ENCODE assay signal across 1 cellular context in the genomic region with DNA sequence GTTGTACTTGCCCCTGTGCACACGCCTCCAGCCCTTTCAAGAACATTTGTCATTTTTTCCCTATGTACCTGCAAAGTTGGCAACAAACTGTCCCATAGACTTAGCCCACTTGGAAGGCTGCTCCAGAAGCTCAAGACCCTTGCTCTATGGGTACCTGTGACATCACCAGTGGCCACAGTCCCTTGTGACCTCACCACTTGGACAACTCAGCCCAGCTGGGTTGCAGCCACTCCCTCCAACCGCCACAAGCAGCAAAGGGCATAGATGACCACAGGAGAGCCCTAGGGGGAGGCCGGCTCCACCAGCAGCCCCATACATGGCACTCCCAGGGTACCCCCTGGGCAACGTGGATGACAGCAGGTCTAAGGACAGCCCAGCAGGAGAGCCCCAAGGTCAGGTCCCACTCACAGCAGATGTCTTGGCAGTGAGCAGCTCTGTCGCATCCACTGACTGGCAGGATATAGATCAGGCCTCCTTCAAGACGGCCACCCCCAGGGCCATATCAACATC.
TF ChIP-seq lines count a peak whose summit lies in the region.

TEX44 (plus strand) TSS at position 229 of the 510 bp plus-strand sequence; CDS start at position 317, 88 bp downstream.

TF ChIP-seq in H1, 55 proteins besides CTCF, POLR2A, EP300 and RAD21:
- TF ChIP-seq KDM5A (IDR thresholded peaks at IDR 0.05; ENCODE audit: low read length) (no peak), YY1 (IDR thresholded peaks at IDR 0.05; ENCODE audit: low read depth, low read length) (no peak), SAP30 (IDR thresholded peaks at IDR 0.05; ENCODE audit: insufficient read depth, insufficient replicate concordance, low read length) (no peak), ATF3 (IDR thresholded peaks at IDR 0.05; ENCODE audit: insufficient read depth, low read depth, low read length) (no peak), SP2 (IDR thresholded peaks at IDR 0.05; ENCODE audit: low read length) (no peak), EGR1 (IDR thresholded peaks at IDR 0.05; ENCODE audit: borderline replicate concordance, low read depth, low read length) (no peak), RFX5 (IDR thresholded peaks at IDR 0.05; ENCODE audit: borderline replicate concordance, low read depth, low read length) (no peak), BACH1 (IDR thresholded peaks at IDR 0.05; ENCODE audit: low read length) (no peak), SRF (IDR thresholded peaks at IDR 0.05; ENCODE audit: low read depth, low read length) (no peak), CBX8 (IDR thresholded peaks at IDR 0.05; ENCODE audit: borderline replicate concordance, low read depth, low read length) (no peak), NRF1 (IDR thresholded peaks at IDR 0.05; ENCODE audit: low read depth, low read length) (no peak), GABPA (IDR thresholded peaks at IDR 0.05; ENCODE audit: borderline replicate concordance, insufficient read depth, low read length) (no peak), KDM1A (IDR thresholded peaks at IDR 0.05; ENCODE audit: borderline replicate concordance, low read length) (no peak), ZNF274 (IDR thresholded peaks at IDR 0.05; ENCODE audit: borderline replicate concordance, extremely low read depth, low read length) (no peak), FOSL1 (IDR thresholded peaks at IDR 0.05; ENCODE audit: insufficient read depth, low read depth, low read length) (no peak), TAF1 (IDR thresholded peaks at IDR 0.05; ENCODE audit: low read depth, low read length) (no peak)
- TF ChIP-seq, protein P1, sequence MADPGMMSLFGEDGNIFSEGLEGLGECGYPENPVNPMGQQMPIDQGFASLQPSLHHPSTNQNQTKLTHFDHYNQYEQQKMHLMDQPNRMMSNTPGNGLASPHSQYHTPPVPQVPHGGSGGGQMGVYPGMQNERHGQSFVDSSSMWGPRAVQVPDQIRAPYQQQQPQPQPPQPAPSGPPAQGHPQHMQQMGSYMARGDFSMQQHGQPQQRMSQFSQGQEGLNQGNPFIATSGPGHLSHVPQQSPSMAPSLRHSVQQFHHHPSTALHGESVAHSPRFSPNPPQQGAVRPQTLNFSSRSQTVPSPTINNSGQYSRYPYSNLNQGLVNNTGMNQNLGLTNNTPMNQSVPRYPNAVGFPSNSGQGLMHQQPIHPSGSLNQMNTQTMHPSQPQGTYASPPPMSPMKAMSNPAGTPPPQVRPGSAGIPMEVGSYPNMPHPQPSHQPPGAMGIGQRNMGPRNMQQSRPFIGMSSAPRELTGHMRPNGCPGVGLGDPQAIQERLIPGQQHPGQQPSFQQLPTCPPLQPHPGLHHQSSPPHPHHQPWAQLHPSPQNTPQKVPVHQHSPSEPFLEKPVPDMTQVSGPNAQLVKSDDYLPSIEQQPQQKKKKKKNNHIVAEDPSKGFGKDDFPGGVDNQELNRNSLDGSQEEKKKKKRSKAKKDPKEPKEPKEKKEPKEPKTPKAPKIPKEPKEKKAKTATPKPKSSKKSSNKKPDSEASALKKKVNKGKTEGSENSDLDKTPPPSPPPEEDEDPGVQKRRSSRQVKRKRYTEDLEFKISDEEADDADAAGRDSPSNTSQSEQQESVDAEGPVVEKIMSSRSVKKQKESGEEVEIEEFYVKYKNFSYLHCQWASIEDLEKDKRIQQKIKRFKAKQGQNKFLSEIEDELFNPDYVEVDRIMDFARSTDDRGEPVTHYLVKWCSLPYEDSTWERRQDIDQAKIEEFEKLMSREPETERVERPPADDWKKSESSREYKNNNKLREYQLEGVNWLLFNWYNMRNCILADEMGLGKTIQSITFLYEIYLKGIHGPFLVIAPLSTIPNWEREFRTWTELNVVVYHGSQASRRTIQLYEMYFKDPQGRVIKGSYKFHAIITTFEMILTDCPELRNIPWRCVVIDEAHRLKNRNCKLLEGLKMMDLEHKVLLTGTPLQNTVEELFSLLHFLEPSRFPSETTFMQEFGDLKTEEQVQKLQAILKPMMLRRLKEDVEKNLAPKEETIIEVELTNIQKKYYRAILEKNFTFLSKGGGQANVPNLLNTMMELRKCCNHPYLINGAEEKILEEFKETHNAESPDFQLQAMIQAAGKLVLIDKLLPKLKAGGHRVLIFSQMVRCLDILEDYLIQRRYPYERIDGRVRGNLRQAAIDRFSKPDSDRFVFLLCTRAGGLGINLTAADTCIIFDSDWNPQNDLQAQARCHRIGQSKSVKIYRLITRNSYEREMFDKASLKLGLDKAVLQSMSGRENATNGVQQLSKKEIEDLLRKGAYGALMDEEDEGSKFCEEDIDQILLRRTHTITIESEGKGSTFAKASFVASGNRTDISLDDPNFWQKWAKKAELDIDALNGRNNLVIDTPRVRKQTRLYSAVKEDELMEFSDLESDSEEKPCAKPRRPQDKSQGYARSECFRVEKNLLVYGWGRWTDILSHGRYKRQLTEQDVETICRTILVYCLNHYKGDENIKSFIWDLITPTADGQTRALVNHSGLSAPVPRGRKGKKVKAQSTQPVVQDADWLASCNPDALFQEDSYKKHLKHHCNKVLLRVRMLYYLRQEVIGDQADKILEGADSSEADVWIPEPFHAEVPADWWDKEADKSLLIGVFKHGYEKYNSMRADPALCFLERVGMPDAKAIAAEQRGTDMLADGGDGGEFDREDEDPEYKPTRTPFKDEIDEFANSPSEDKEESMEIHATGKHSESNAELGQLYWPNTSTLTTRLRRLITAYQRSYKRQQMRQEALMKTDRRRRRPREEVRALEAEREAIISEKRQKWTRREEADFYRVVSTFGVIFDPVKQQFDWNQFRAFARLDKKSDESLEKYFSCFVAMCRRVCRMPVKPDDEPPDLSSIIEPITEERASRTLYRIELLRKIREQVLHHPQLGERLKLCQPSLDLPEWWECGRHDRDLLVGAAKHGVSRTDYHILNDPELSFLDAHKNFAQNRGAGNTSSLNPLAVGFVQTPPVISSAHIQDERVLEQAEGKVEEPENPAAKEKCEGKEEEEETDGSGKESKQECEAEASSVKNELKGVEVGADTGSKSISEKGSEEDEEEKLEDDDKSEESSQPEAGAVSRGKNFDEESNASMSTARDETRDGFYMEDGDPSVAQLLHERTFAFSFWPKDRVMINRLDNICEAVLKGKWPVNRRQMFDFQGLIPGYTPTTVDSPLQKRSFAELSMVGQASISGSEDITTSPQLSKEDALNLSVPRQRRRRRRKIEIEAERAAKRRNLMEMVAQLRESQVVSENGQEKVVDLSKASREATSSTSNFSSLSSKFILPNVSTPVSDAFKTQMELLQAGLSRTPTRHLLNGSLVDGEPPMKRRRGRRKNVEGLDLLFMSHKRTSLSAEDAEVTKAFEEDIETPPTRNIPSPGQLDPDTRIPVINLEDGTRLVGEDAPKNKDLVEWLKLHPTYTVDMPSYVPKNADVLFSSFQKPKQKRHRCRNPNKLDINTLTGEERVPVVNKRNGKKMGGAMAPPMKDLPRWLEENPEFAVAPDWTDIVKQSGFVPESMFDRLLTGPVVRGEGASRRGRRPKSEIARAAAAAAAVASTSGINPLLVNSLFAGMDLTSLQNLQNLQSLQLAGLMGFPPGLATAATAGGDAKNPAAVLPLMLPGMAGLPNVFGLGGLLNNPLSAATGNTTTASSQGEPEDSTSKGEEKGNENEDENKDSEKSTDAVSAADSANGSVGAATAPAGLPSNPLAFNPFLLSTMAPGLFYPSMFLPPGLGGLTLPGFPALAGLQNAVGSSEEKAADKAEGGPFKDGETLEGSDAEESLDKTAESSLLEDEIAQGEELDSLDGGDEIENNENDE (IDR thresholded peaks at IDR 0.05; ENCODE audit: insufficient replicate concordance, low read length): no peak
